In the genomic region with DNA sequence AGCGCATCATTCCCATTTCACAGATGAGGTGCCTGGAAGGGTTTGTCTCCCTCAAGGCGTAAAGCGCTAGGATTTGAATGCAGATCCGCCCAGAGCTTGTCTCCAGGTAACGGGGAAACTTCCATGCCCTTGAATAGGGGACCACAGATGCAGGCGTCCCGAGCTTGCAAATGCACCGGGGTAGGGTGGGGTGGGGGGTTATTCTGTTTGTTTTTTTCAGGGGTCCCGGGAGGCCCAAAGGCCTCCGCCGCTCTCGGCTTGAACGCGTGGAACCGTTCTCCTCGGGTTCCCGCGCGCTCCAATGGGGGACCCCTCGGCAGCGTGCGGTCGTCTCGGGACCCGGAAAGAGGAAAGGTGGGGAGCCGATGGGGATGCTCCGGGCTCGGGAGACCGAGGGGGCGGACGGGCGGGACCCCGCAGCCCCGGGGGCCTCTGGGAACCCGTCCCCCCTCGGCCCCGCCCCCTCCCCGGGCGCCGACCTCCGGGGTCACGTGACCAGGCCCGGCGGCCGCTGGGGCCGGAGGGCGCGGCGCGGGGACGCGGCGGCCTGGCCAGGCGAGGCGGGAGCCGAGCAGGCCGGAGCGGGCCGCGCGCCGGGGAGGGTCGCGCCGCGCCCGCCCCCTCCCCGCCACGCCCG, we compare ENCODE assay signal across 8 cellular contexts. TPM values are rescaled to one million over a fixed set of nuclear protein-coding genes. Genes with fewer than 3 reads are reported as not detected.
DNase-seq lines count a peak whose midpoint lies in the region; ATAC-seq, FAIRE-seq and TF ChIP-seq lines count a peak whose summit lies in the region.

Gene PKN1, plus strand, starts transcription at position 490 of the 637 bp plus-strand sequence. CDS start 216 bp downstream, outside the sequence.

- H3K4me1 ChIP-seq in esophagus squamous epithelium: peaks cover 21 to 46% (median 22%) of the 10 kb centered on the region in 3 donors
- H3K4me1 ChIP-seq in transverse colon: peaks cover 14 to 34% (median 28%) of the 10 kb centered on the region in 4 donors

- H3K4me3 ChIP-seq in esophagus squamous epithelium (peak within 1 kb of the TSS; percentile 55 to 95 (median 73)), transverse colon (peak within 1 kb of the TSS; percentile 59 to 85 (median 74))

- FAIRE-seq in H54 (lab: Jason Lieb, UNC): no peak

- intact Hi-C loops in esophagus squamous epithelium (cut with DNase I): no loop called here
- intact Hi-C loops in transverse colon (cut with DNase I; ENCODE audit: low total_unique reads): no loop called here

- H3K9me3 Mint-ChIP-seq in activated T-cell treated with anti-CD3 and anti-CD28 coated beads, Interleukin-2, amount 50 U/mL, for 24 hours: no peaks in the 10 kb centered on the region
- H3K9me3 Mint-ChIP-seq in naive B cell: no peaks in the 10 kb centered on the region

- TF ChIP-seq POLR2A in H54 (IDR thresholded peaks at IDR 0.05; ENCODE audit: low read depth, low read length): peak; percentile 47; the same call in 1 of the 2 replicates
- no peak for TF ChIP-seq POLR2A in esophagus squamous epithelium (IDR thresholded peaks at IDR 0.05)
- TF ChIP-seq POLR2A in transverse colon (IDR thresholded peaks at IDR 0.05): no peak

- DNase-seq in COLO668 (lab: John Stamatoyannopoulos, UW; ENCODE audit: unreplicated experiment) (peak; percentile 80), H54 (ENCODE audit: insufficient read length, low spot score) (no peak), NCI-H510A (lab: John Stamatoyannopoulos, UW) (peak; percentile 55), esophagus squamous epithelium (lab: John Stamatoyannopoulos, UW) (no peak), naive B cell (peak; percentile 67), transverse colon (peak; percentile 59)
- peak; percentile 80 for DNase-seq in activated T-cell treated with anti-CD3 and anti-CD28 coated beads, Interleukin-2, amount 50 U/mL, for 24 hours

- H3K27me3 ChIP-seq in esophagus squamous epithelium: peaks cover 0 to 35% (median 0%) of the 10 kb centered on the region in 4 donors
- peaks cover 18% of the 10 kb centered on the region for H3K27me3 ChIP-seq in transverse colon

- H3K36me3 Mint-ChIP-seq in activated T-cell treated with anti-CD3 and anti-CD28 coated beads, Interleukin-2, amount 50 U/mL, for 24 hours (ENCODE audit: low read depth): peaks cover 27% of the 10 kb centered on the region
- H3K36me3 Mint-ChIP-seq in naive B cell: no peaks in the 10 kb centered on the region

- H3K27ac ChIP-seq in esophagus squamous epithelium (peak within 1 kb of the TSS; percentile 80 to 91 (median 86)), transverse colon (peak within 1 kb of the TSS; percentile 73 to 94 (median 87))

- H3K9me3 ChIP-seq in esophagus squamous epithelium (no peaks in the 10 kb centered on the region), transverse colon (no peaks in the 10 kb centered on the region)

- H3K4me1 Mint-ChIP-seq in activated T-cell treated with anti-CD3 and anti-CD28 coated beads, Interleukin-2, amount 50 U/mL, for 24 hours (ENCODE audit: low read depth): peaks cover 33% of the 10 kb centered on the region
- H3K4me1 Mint-ChIP-seq in naive B cell: peaks cover 19 to 41% (median 29%) of the 10 kb centered on the region in 3 donors

- peaks cover 0 to 6% (median 0%) of the 10 kb centered on the region in 3 donors for H3K36me3 ChIP-seq in esophagus squamous epithelium
- H3K36me3 ChIP-seq in transverse colon: no peaks in the 10 kb centered on the region

- peak; percentile 49 to 51 for ATAC-seq in naive B cell (ENCODE audit: low read depth in 2 of 2)
- ATAC-seq in GM18858 (IDR thresholded peaks at IDR 0.05; ENCODE audit: unreplicated experiment): no peak

- H3K4me3 Mint-ChIP-seq in activated T-cell treated with anti-CD3 and anti-CD28 coated beads, Interleukin-2, amount 50 U/mL, for 24 hours: peak within 1 kb of the TSS; percentile 82
- peak within 1 kb of the TSS; percentile 84 to 96 (median 88) for H3K4me3 Mint-ChIP-seq in naive B cell

- H3K27me3 Mint-ChIP-seq in activated T-cell treated with anti-CD3 and anti-CD28 coated beads, Interleukin-2, amount 50 U/mL, for 24 hours: no peaks in the 10 kb centered on the region
- peaks cover 0 to 8% (median 0%) of the 10 kb centered on the region in 3 donors for H3K27me3 Mint-ChIP-seq in naive B cell

- TF ChIP-seq CTCF in esophagus squamous epithelium (IDR thresholded peaks at IDR 0.05): no peak
- no peak for TF ChIP-seq CTCF in transverse colon (IDR thresholded peaks at IDR 0.05)

- peak within 1 kb of the TSS; percentile 90 for H3K27ac Mint-ChIP-seq in activated T-cell treated with anti-CD3 and anti-CD28 coated beads, Interleukin-2, amount 50 U/mL, for 24 hours
- peak within 1 kb of the TSS; percentile 67 to 89 (median 86) for H3K27ac Mint-ChIP-seq in naive B cell

- in situ Hi-C loops in transverse colon (cut with MboI; ENCODE audit: low pct_ligation_motif_present in 1 of 4, low pct_unique_long_range_greater_than_20kb in 1 of 4, low sequenced_read_pairs in 3 of 4): no loop called here

- 24 to 38% methylated on average over 3 to 8 of the region's 70 CpGs for WGBS in esophagus squamous epithelium, 2 donors
- 0 to 9% methylated on average over 7 to 20 of the region's 70 CpGs for WGBS in transverse colon (ENCODE audit: low coverage in 1 of 2), 2 donors

- TF ChIP-seq EP300 in transverse colon (IDR thresholded peaks at IDR 0.05; ENCODE audit: low read depth): no peak

RNA-seq across cellular contexts. Expression of gene PKN1, which starts in this region (rescaled TPM):
- total RNA-seq in esophagus squamous epithelium: 10 to 100 TPM in 2 of 4 donors, 1 to 10 TPM in 2; 6.1 to 38.3 (median 21.0) TPM
- polyA plus RNA-seq in naive B cell (ENCODE audit: low read depth in 6 of 6): 10 to 100 TPM; 37.1 to 67.9 (median 48.0) TPM
- 100 to 1,000 TPM in 1 of 4 donors, 10 to 100 TPM in 3; 29.1 to 129 (median 55.0) TPM for total RNA-seq in transverse colon

Comparison
In these comparisons a context has a peak if more than half of its experiments do, and no peak if none do; other contexts are left out.
1. DNase-seq: peak in COLO668 (single experiment), NCI-H510A (single experiment), activated T-cell treated with anti-CD3 and anti-CD28 coated beads, Interleukin-2, amount 50 U/mL, for 24 hours (single experiment), naive B cell (single experiment) and transverse colon (single experiment); none in H54 (single experiment) and esophagus squamous epithelium (single experiment).